Comparison of ENCODE assay signal across 8 cellular contexts in genomic region chr19:38851622-38852230, GRCh38. TPM values are rescaled to one million over a fixed set of nuclear protein-coding genes. Genes with fewer than 3 reads are reported as not detected.
DNase-seq lines count a peak whose midpoint lies in the region; ATAC-seq and TF ChIP-seq lines count a peak whose summit lies in the region.

No MANE protein-coding gene starts in this region.

- TF ChIP-seq CTCF in GM12864 (IDR thresholded peaks at IDR 0.05; ENCODE audit: low read depth, low read length, missing control alignments) (no peak), lung (IDR thresholded peaks at IDR 0.05; ENCODE audit: control extremely low read depth, extremely low read depth) (no peak)
- no peak for TF ChIP-seq CTCF in activated CD8-positive, alpha-beta T cell treated with anti-CD3 and anti-CD28 coated beads for 36 hours (IDR thresholded peaks at IDR 0.05)

- WGBS in lung, 2 donors = 0 to 1% methylated on average over 25 to 65 of the region's 67 CpGs

- no peaks in the 10 kb centered on the region for H3K27me3 Mint-ChIP-seq in activated CD8-positive, alpha-beta T cell treated with anti-CD3 and anti-CD28 coated beads for 36 hours

- peak overlapping the region; percentile 89 for H3K4me3 ChIP-seq in GM12864 (ENCODE audit: low read depth, low read length)
- H3K4me3 ChIP-seq in lung = peak overlapping the region; percentile 62

- H3K9me3 Mint-ChIP-seq in activated CD8-positive, alpha-beta T cell treated with anti-CD3 and anti-CD28 coated beads for 36 hours = peaks cover 2% of the 10 kb centered on the region

- CTCF ChIA-PET in activated CD8-positive, alpha-beta T cell treated with anti-CD3 and anti-CD28 coated beads for 36 hours (lab: Charles Lee) = interaction anchor here (1.1 to 4.4 kb wide), 3 partner anchors 14 to 79 kb away, joined by 3 to 20 read pairs (median 4); partner anchors contain the start of genes MRPS12 and SARS2

- ATAC-seq in activated CD8-positive, alpha-beta T cell treated with anti-CD3 and anti-CD28 coated beads for 36 hours = peak; percentile 10
- ATAC-seq in lung (ENCODE audit: insufficient read depth, low FRiP score) (peak; percentile 21), GM18861 (IDR thresholded peaks at IDR 0.05; ENCODE audit: unreplicated experiment) (no peak)

- no peak for DNase-seq in GM12864 (ENCODE audit: low read depth)
- DNase-seq in HK-2 (ENCODE audit: unreplicated experiment) = peak; percentile 85
- DNase-seq in NCI-H82 treated with DMSO at 0.1 percent for 48 hours (lab: John Stamatoyannopoulos, UW; ENCODE audit: unreplicated experiment) = peak; percentile 82
- DNase-seq in activated CD8-positive, alpha-beta T cell treated with anti-CD3 and anti-CD28 coated beads for 36 hours = peak; percentile 94
- DNase-seq in ecto neural progenitor cell (ENCODE audit: low spot score) = peak; percentile 93
- peak; percentile 94 for DNase-seq in lung (ENCODE audit: low spot score)
- DNase-seq in stimulated activated CD4-positive, alpha-beta T cell treated with anti-CD3 and anti-CD28 coated beads, Interleukin-4, amount 100 ng/mL, for 48 hours (ENCODE audit: low read depth in 2 of 2) = peak; percentile 89 to 90

- peak overlapping the region; percentile 99 for H3K27ac Mint-ChIP-seq in activated CD8-positive, alpha-beta T cell treated with anti-CD3 and anti-CD28 coated beads for 36 hours

- H3K4me3 Mint-ChIP-seq in activated CD8-positive, alpha-beta T cell treated with anti-CD3 and anti-CD28 coated beads for 36 hours = peak overlapping the region; percentile 97

- intact Hi-C loops in activated CD8-positive, alpha-beta T cell treated with anti-CD3 and anti-CD28 coated beads for 36 hours (cut with micrococcal nuclease) = loop anchor here (1.0 to 5.0 kb wide), 2 partner anchors 14 to 81 kb away; partner anchors contain the start of genes MRPS12 and SARS2

- no peaks in the 10 kb centered on the region for H3K9me3 ChIP-seq in lung (ENCODE audit: control insufficient read depth in 2 of 2, insufficient read depth in 1 of 2, low read length in 1 of 2)

- H3K27me3 ChIP-seq in lung (ENCODE audit: control insufficient read depth, insufficient read depth) = no peaks in the 10 kb centered on the region

- H3K27ac ChIP-seq in lung (ENCODE audit: low read depth in 1 of 2, low read length in 1 of 2) = peak overlapping the region; percentile 97 to 98

- H3K4me1 Mint-ChIP-seq in activated CD8-positive, alpha-beta T cell treated with anti-CD3 and anti-CD28 coated beads for 36 hours (ENCODE audit: low read depth) = peaks cover 32% of the 10 kb centered on the region

- H3K4me1 ChIP-seq in lung (ENCODE audit: control insufficient read depth in 2 of 2, insufficient read depth in 2 of 2, low read length in 2 of 2) = peaks cover 4 to 9% of the 10 kb centered on the region in 2 donors

- POLR2A ChIA-PET in activated CD8-positive, alpha-beta T cell treated with anti-CD3 and anti-CD28 coated beads for 36 hours (lab: Charles Lee) = interaction anchor here (0.6 to 7.2 kb wide), 11 partner anchors 7 to 439 kb away, joined by 3 to 152 read pairs (median 4); partner anchors contain the start of genes ECH1 and RINL

- H3K36me3 ChIP-seq in lung (ENCODE audit: control insufficient read depth in 2 of 2, insufficient read depth in 2 of 2, low read length in 2 of 2) = peaks cover 7% of the 10 kb centered on the region in 2 donors

- H3K36me3 Mint-ChIP-seq in activated CD8-positive, alpha-beta T cell treated with anti-CD3 and anti-CD28 coated beads for 36 hours (ENCODE audit: low read depth) = peaks cover 31% of the 10 kb centered on the region

RNA-seq across cellular contexts. Expression of gene HNRNPL, which starts 1.9 kb away (rescaled TPM):
- total RNA-seq in activated CD8-positive, alpha-beta T cell treated with anti-CD3 and anti-CD28 coated beads for 36 hours = 100 to 1,000 TPM; 747 to 761 TPM
- total RNA-seq in lung = 100 to 1,000 TPM; 233 to 298 TPM
- polyA plus RNA-seq in lung = 100 to 1,000 TPM; 169 to 185 TPM

RNA-seq across cellular contexts. Expression of gene ECH1, which starts 20.1 kb away (rescaled TPM):
- total RNA-seq in activated CD8-positive, alpha-beta T cell treated with anti-CD3 and anti-CD28 coated beads for 36 hours = 100 to 1,000 TPM; 125 to 128 TPM
- total RNA-seq in lung = 100 to 1,000 TPM in 1 of 2 donors, 10 to 100 TPM in 1; 57.3 to 205 TPM
- 100 to 1,000 TPM; 202 to 274 TPM for polyA plus RNA-seq in lung

RNA-seq across cellular contexts. Expression of gene RINL, which starts 26.3 kb away (rescaled TPM):
- total RNA-seq in activated CD8-positive, alpha-beta T cell treated with anti-CD3 and anti-CD28 coated beads for 36 hours = 10 to 100 TPM; 85.5 to 87.7 TPM
- 10 to 100 TPM in 1 of 2 donors, 1 to 10 TPM in 1; 7.0 to 17.0 TPM for total RNA-seq in lung
- polyA plus RNA-seq in lung = 10 to 100 TPM; 13.8 to 24.0 TPM

RNA-seq across cellular contexts. Expression of gene LGALS4, which starts 39.0 kb away (rescaled TPM):
- under 1 TPM; 0.29 to 0.72 TPM for total RNA-seq in activated CD8-positive, alpha-beta T cell treated with anti-CD3 and anti-CD28 coated beads for 36 hours
- total RNA-seq in lung = 1 to 10 TPM; 1.7 to 3.5 TPM
- 1 to 10 TPM in 1 of 2 donors, under 1 TPM in 1; 0.39 to 4.1 TPM for polyA plus RNA-seq in lung

RNA-seq across cellular contexts. Expression of gene SIRT2, which starts 47.7 kb away (rescaled TPM):
- 10 to 100 TPM; 20.0 to 21.5 TPM for total RNA-seq in activated CD8-positive, alpha-beta T cell treated with anti-CD3 and anti-CD28 coated beads for 36 hours
- total RNA-seq in lung = 10 to 100 TPM; 50.4 to 54.8 TPM
- polyA plus RNA-seq in lung = 10 to 100 TPM; 35.5 to 46.7 TPM

Comparison
In these comparisons a context has a peak if more than half of its experiments do, and no peak if none do; other contexts are left out.
1. RNA of gene RINL, which starts 26.3 kb away (total RNA-seq): 85.5 to 87.7 TPM in activated CD8-positive, alpha-beta T cell treated with anti-CD3 and anti-CD28 coated beads for 36 hours; 7.0 to 17.0 TPM in lung; every median in the first group is over 4 times any median in the second.